In genomic region chr20:17523326-17523725, GRCh38 we compare ENCODE assay signal across 31 cellular contexts.
"Had no signal": no experiment of that assay in that cellular context is flagged by ENCODE, and none has a peak within 500 bp of the region (broad histone marks: within the 10 kb centered on the region; RNA-seq: fewer than 3 reads in every experiment).

No MANE protein-coding gene starts in this region.

- H3K4me1 ChIP-seq: adrenal gland, body of pancreas, colonic mucosa, gastroesophageal sphincter had no signal

- H3K9me3 ChIP-seq: adrenal gland, body of pancreas, colonic mucosa, esophagus squamous epithelium, gastroesophageal sphincter had no signal

- H3K27me3 Mint-ChIP-seq: activated CD4-positive, alpha-beta memory T cell treated with anti-CD3 and anti-CD28 coated beads for 36 hours; activated CD4-positive, alpha-beta T cell treated with anti-CD3 and anti-CD28 coated beads for 36 hours; activated naive CD8-positive, alpha-beta T cell treated with anti-CD3 and anti-CD28 coated beads for 36 hours had no signal

- H3K27me3 ChIP-seq: adrenal gland, body of pancreas, cardiac muscle cell, colonic mucosa, esophagus squamous epithelium, gastroesophageal sphincter had no signal

- H3K27ac ChIP-seq: adrenal gland, body of pancreas, cardiac muscle cell, colonic mucosa, epithelial cell of prostate, gastroesophageal sphincter had no signal

- H3K9me3 Mint-ChIP-seq: activated CD4-positive, alpha-beta memory T cell treated with anti-CD3 and anti-CD28 coated beads for 36 hours; activated CD4-positive, alpha-beta T cell treated with anti-CD3 and anti-CD28 coated beads, Interleukin-2, amount 10 ng/mL, durations not matched to agents 24 days and 14 days; activated naive CD4-positive, alpha-beta T cell treated with anti-CD3 and anti-CD28 coated beads for 36 hours; activated naive CD4-positive, alpha-beta T cell treated with anti-CD3 and anti-CD28 coated beads, Interleukin-2, amount 50 U/mL, for 24 hours; activated naive CD8-positive, alpha-beta T cell treated with anti-CD3 and anti-CD28 coated beads for 36 hours; activated naive CD8-positive, alpha-beta T cell treated with anti-CD3 and anti-CD28 coated beads, Interleukin-2, amount 50 U/mL, for 24 hours; activated T-helper 1 cell treated with anti-CD3 and anti-CD28 coated beads, Interleukin-12 subunit alpha, Interleukin-12 subunit beta, Interleukin-2, Interleukin-4 antibody, amounts not matched to agents 30 ng/mL and 10 ng/mL and 1 ng/mL, durations not matched to agents 14 hours and 24 hours and 36 hours; activated T-helper 2 cell treated with anti-CD3 and anti-CD28 coated beads, Interferon-gamma antibody, Interleukin-2, Interleukin-4, amounts not matched to agents 10 μg/mL and 5 μg/mL and 100 μg/mL, durations not matched to agents 14 hours and 24 hours and 36 hours had no signal

- H3K27ac Mint-ChIP-seq: activated CD4-positive, alpha-beta memory T cell treated with anti-CD3 and anti-CD28 coated beads for 36 hours; activated CD4-positive, alpha-beta T cell treated with anti-CD3 and anti-CD28 coated beads for 36 hours; activated CD4-positive, alpha-beta T cell treated with anti-CD3 and anti-CD28 coated beads, Interleukin-2, amount 10 ng/mL, durations not matched to agents 24 days and 14 days; activated CD8-positive, alpha-beta memory T cell treated with anti-CD3 and anti-CD28 coated beads, Interleukin-2, amount 10 ng/mL, durations not matched to agents 7 days and 5 days; activated CD8-positive, alpha-beta T cell treated with anti-CD3 and anti-CD28 coated beads, Interleukin-2, amount 10 ng/mL, durations not matched to agents 7 days and 5 days; activated naive CD4-positive, alpha-beta T cell treated with anti-CD3 and anti-CD28 coated beads for 36 hours; activated naive CD4-positive, alpha-beta T cell treated with anti-CD3 and anti-CD28 coated beads, Interleukin-2, amount 50 U/mL, for 24 hours; activated naive CD8-positive, alpha-beta T cell treated with anti-CD3 and anti-CD28 coated beads for 36 hours; activated naive CD8-positive, alpha-beta T cell treated with anti-CD3 and anti-CD28 coated beads, Interleukin-2, amount 50 U/mL, for 24 hours; activated T-helper 1 cell treated with anti-CD3 and anti-CD28 coated beads, Interleukin-12 subunit alpha, Interleukin-12 subunit beta, Interleukin-2, Interleukin-4 antibody, amounts not matched to agents 30 ng/mL and 10 ng/mL and 1 ng/mL, durations not matched to agents 14 hours and 24 hours and 36 hours; activated T-helper 2 cell treated with anti-CD3 and anti-CD28 coated beads, Interferon-gamma antibody, Interleukin-2, Interleukin-4, amounts not matched to agents 10 μg/mL and 5 μg/mL and 100 μg/mL, durations not matched to agents 14 hours and 24 hours and 36 hours had no signal

- H3K4me3 Mint-ChIP-seq: activated CD4-positive, alpha-beta memory T cell treated with anti-CD3 and anti-CD28 coated beads for 36 hours; activated CD4-positive, alpha-beta T cell treated with anti-CD3 and anti-CD28 coated beads for 36 hours; activated CD4-positive, alpha-beta T cell treated with anti-CD3 and anti-CD28 coated beads, Interleukin-2, amount 10 ng/mL, durations not matched to agents 24 days and 14 days; activated CD8-positive, alpha-beta memory T cell treated with anti-CD3 and anti-CD28 coated beads, Interleukin-2, amount 10 ng/mL, durations not matched to agents 7 days and 5 days; activated CD8-positive, alpha-beta T cell treated with anti-CD3 and anti-CD28 coated beads, Interleukin-2, amount 10 ng/mL, durations not matched to agents 7 days and 5 days; activated naive CD4-positive, alpha-beta T cell treated with anti-CD3 and anti-CD28 coated beads for 36 hours; activated naive CD4-positive, alpha-beta T cell treated with anti-CD3 and anti-CD28 coated beads, Interleukin-2, amount 50 U/mL, for 24 hours; activated naive CD8-positive, alpha-beta T cell treated with anti-CD3 and anti-CD28 coated beads for 36 hours; activated naive CD8-positive, alpha-beta T cell treated with anti-CD3 and anti-CD28 coated beads, Interleukin-2, amount 50 U/mL, for 24 hours; activated T-helper 1 cell treated with anti-CD3 and anti-CD28 coated beads, Interleukin-12 subunit alpha, Interleukin-12 subunit beta, Interleukin-2, Interleukin-4 antibody, amounts not matched to agents 30 ng/mL and 10 ng/mL and 1 ng/mL, durations not matched to agents 14 hours and 24 hours and 36 hours had no signal

- H3K4me1 Mint-ChIP-seq: activated naive CD4-positive, alpha-beta T cell treated with anti-CD3 and anti-CD28 coated beads, Interleukin-2, amount 50 U/mL, for 24 hours had no signal

- DNase-seq: activated CD4-positive, alpha-beta memory T cell treated with anti-CD3 and anti-CD28 coated beads for 36 hours; activated CD4-positive, alpha-beta T cell treated with anti-CD3 and anti-CD28 coated beads for 36 hours; activated CD4-positive, alpha-beta T cell treated with anti-CD3 and anti-CD28 coated beads, Interleukin-2, amount 10 ng/mL, durations not matched to agents 24 days and 14 days; activated CD4-positive, CD25-positive, alpha-beta regulatory T cell; activated CD4-positive, CD25-positive, alpha-beta regulatory T cell treated with anti-CD3 and anti-CD28 coated beads, Interleukin-2, amount 50 U/mL, for 72 hours; activated CD8-positive, alpha-beta memory T cell treated with anti-CD3 and anti-CD28 coated beads, Interleukin-2, amount 10 ng/mL, durations not matched to agents 7 days and 5 days; activated CD8-positive, alpha-beta memory T cell treated with anti-CD3 and anti-CD28 coated beads, Interleukin-2, amount 50 U/mL, for 4 hours; activated CD8-positive, alpha-beta T cell treated with anti-CD3 and anti-CD28 coated beads, Interleukin-2, amount 10 ng/mL, durations not matched to agents 7 days and 5 days; activated effector memory CD4-positive, alpha-beta T cell treated with anti-CD3 and anti-CD28 coated beads, Interleukin-2, amount 50 U/mL, for 16 hours; activated naive CD4-positive, alpha-beta T cell treated with anti-CD3 and anti-CD28 coated beads for 36 hours; activated naive CD8-positive, alpha-beta T cell treated with anti-CD3 and anti-CD28 coated beads for 36 hours; activated naive CD8-positive, alpha-beta T cell treated with anti-CD3 and anti-CD28 coated beads, Interleukin-2, amount 50 U/mL, for 24 hours; activated T-cell treated with anti-CD3 and anti-CD28 coated beads, Interleukin-2, amount 50 U/mL, for 1 hour; activated T-cell treated with anti-CD3 and anti-CD28 coated beads, Interleukin-2, amount 50 U/mL, for 48 hours; adrenal gland; amygdala; aorta; central memory CD4-positive, alpha-beta T cell; cerebellar nuclear complex; colonic mucosa; effector CD8-positive, alpha-beta T cell; esophagus squamous epithelium; foreskin melanocyte; T-helper 2 cell had no signal

- H3K36me3 Mint-ChIP-seq: activated CD4-positive, alpha-beta memory T cell treated with anti-CD3 and anti-CD28 coated beads for 36 hours; activated CD8-positive, alpha-beta memory T cell treated with anti-CD3 and anti-CD28 coated beads, Interleukin-2, amount 10 ng/mL, durations not matched to agents 7 days and 5 days; activated naive CD4-positive, alpha-beta T cell treated with anti-CD3 and anti-CD28 coated beads, Interleukin-2, amount 50 U/mL, for 24 hours; activated naive CD8-positive, alpha-beta T cell treated with anti-CD3 and anti-CD28 coated beads for 36 hours had no signal

- H3K4me3 ChIP-seq: adrenal gland, body of pancreas, cardiac muscle cell, colonic mucosa, esophagus squamous epithelium, gastroesophageal sphincter had no signal

- H3K36me3 ChIP-seq: adrenal gland, cardiac muscle cell, colonic mucosa, esophagus squamous epithelium, gastroesophageal sphincter had no signal
